1 cellular context compared by ENCODE assay signal in the genomic region with DNA sequence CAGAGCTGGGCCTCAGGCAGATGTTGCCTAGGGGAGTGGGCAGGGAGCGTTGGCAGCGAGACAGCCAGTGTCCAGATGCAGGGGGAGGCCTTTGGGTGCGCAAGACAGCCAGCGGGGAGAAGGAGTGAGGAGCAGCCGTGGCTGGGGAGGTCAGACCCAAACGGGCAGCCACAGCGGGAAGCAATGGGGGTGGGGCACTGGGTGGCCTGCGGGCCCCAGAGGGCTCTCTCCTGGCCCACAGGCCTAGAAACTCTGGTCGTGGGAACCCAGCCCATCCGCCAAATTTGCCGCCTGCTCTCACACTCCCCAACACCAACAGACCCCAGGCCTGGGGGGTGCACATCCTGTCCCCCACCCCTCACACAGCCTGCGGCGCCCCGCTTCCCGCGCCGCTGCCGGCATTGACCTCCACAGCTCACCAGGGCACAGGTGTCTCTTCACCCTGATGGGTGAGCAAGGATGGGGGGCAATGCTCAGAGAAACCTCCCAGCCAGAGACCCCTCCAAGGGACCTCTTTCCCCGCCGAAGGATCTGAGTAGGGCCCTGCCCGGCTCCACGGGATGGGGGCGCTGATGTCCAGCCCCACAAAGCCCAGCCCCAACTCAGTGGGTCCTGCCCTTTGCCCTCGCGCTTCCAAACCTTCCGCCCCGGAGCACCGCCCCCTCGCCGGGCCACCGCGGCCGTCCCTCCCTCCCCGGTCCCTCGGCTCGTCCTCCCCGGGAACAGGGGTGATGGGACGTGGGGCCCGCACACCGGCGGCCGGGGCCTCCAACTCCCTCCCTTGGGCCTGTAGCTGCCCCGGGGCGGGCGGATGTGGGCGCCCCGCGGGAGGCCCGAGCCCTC.
TF ChIP-seq lines count a peak whose summit lies in the region.

No MANE protein-coding gene starts in this region.

TF ChIP-seq in HepG2, 621 proteins besides CTCF, POLR2A, EP300 and RAD21 (continued from another document and continues in another):
- TF ChIP-seq KIAA2018 (CRISPR knock-in tag; IDR thresholded peaks at IDR 0.05; ENCODE audit: borderline replicate concordance): no peak
- TF ChIP-seq ZNF574 (CRISPR knock-in tag; IDR thresholded peaks at IDR 0.05): peak; percentile 61; the same call in 1 of the 2 replicates
- peak; percentile 41; the same call in 1 of the 2 replicates for TF ChIP-seq POLR2AphosphoS5 (IDR thresholded peaks at IDR 0.05; ENCODE audit: low read depth, low read length)
- peak; percentile 41; the same call in 1 of the 2 replicates for TF ChIP-seq ZNF232 (CRISPR knock-in tag; IDR thresholded peaks at IDR 0.05; ENCODE audit: borderline replicate concordance)
- peak; percentile 50 for TF ChIP-seq ZFY (CRISPR knock-in tag; IDR thresholded peaks at IDR 0.05)
- no peak for TF ChIP-seq NBN (conservative IDR thresholded peaks at IDR 0.05)
- TF ChIP-seq SAP130 (CRISPR knock-in tag; IDR thresholded peaks at IDR 0.05; ENCODE audit: low read depth): peak; percentile 70
- TF ChIP-seq FOXP1 (IDR thresholded peaks at IDR 0.05): no peak
- TF ChIP-seq FOXP1 (CRISPR knock-in tag; IDR thresholded peaks at IDR 0.05): no peak
- TF ChIP-seq, protein P1, sequence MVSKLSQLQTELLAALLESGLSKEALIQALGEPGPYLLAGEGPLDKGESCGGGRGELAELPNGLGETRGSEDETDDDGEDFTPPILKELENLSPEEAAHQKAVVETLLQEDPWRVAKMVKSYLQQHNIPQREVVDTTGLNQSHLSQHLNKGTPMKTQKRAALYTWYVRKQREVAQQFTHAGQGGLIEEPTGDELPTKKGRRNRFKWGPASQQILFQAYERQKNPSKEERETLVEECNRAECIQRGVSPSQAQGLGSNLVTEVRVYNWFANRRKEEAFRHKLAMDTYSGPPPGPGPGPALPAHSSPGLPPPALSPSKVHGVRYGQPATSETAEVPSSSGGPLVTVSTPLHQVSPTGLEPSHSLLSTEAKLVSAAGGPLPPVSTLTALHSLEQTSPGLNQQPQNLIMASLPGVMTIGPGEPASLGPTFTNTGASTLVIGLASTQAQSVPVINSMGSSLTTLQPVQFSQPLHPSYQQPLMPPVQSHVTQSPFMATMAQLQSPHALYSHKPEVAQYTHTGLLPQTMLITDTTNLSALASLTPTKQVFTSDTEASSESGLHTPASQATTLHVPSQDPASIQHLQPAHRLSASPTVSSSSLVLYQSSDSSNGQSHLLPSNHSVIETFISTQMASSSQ (IDR thresholded peaks at IDR 0.05; ENCODE audit: low read depth): no peak
- TF ChIP-seq, protein P1 (CRISPR knock-in tag; IDR thresholded peaks at IDR 0.05; ENCODE audit: borderline replicate concordance): no peak
- no peak for TF ChIP-seq MAZ (IDR thresholded peaks at IDR 0.05; ENCODE audit: borderline replicate concordance, low read depth, low read length)
- TF ChIP-seq MAZ (CRISPR knock-in tag; IDR thresholded peaks at IDR 0.05; ENCODE audit: low read depth): peak; percentile 59; the same call in 1 of the 2 replicates
- no peak for TF ChIP-seq ZNF205 (CRISPR knock-in tag; IDR thresholded peaks at IDR 0.05)
- 0 out of 2 replicates have a peak, but pooled peaks have one; percentile 13 for TF ChIP-seq YEATS2 (CRISPR knock-in tag; IDR thresholded peaks at IDR 0.05; ENCODE audit: borderline replicate concordance)
- peak; percentile 53; the same call in 1 of the 2 replicates for TF ChIP-seq ZNF639 (CRISPR knock-in tag; conservative IDR thresholded peaks at IDR 0.05)
- peak; percentile 77 for TF ChIP-seq PHF8 (CRISPR knock-in tag; IDR thresholded peaks at IDR 0.05)
- TF ChIP-seq NCOA5 (CRISPR knock-in tag; IDR thresholded peaks at IDR 0.05): no peak
- no peak for TF ChIP-seq RELA (CRISPR knock-in tag; IDR thresholded peaks at IDR 0.05)
- TF ChIP-seq ZNF276 (CRISPR knock-in tag; IDR thresholded peaks at IDR 0.05; ENCODE audit: low read depth): no peak
- TF ChIP-seq ETV5 (CRISPR knock-in tag; IDR thresholded peaks at IDR 0.05; ENCODE audit: borderline replicate concordance): peak; percentile 32; the same call in 1 of the 2 replicates
- TF ChIP-seq, protein P2, sequence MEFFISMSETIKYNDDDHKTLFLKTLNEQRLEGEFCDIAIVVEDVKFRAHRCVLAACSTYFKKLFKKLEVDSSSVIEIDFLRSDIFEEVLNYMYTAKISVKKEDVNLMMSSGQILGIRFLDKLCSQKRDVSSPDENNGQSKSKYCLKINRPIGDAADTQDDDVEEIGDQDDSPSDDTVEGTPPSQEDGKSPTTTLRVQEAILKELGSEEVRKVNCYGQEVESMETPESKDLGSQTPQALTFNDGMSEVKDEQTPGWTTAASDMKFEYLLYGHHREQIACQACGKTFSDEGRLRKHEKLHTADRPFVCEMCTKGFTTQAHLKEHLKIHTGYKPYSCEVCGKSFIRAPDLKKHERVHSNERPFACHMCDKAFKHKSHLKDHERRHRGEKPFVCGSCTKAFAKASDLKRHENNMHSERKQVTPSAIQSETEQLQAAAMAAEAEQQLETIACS (CRISPR knock-in tag; IDR thresholded peaks at IDR 0.05): no peak
- no peak for TF ChIP-seq DR1 (CRISPR knock-in tag; IDR thresholded peaks at IDR 0.05)
- TF ChIP-seq TMF1 (CRISPR knock-in tag; IDR thresholded peaks at IDR 0.05; ENCODE audit: low read depth): no peak
- peak; percentile 61 for TF ChIP-seq POLR2G (IDR thresholded peaks at IDR 0.05; ENCODE audit: low read depth, low read length)
- TF ChIP-seq ESRRA (CRISPR knock-in tag; IDR thresholded peaks at IDR 0.05; ENCODE audit: low read depth): no peak
- 0 out of 2 replicates have a peak, but pooled peaks have one; percentile 2 for TF ChIP-seq ZSCAN21 (CRISPR knock-in tag; IDR thresholded peaks at IDR 0.05; ENCODE audit: borderline replicate concordance)
- TF ChIP-seq ZNF709 (CRISPR knock-in tag; IDR thresholded peaks at IDR 0.05): no peak
- peak; percentile 28; the same call in 1 of the 2 replicates for TF ChIP-seq MTA1 (CRISPR knock-in tag; IDR thresholded peaks at IDR 0.05; ENCODE audit: borderline replicate concordance)
- peak; percentile 39; the same call in 1 of the 2 replicates for TF ChIP-seq MED1 (CRISPR knock-in tag; IDR thresholded peaks at IDR 0.05)
- peak; percentile 47; the same call in 1 of the 2 replicates for TF ChIP-seq KLF13 (CRISPR knock-in tag; IDR thresholded peaks at IDR 0.05)
